Comparison of ENCODE assay signal across 18 cellular contexts in the genomic region with DNA sequence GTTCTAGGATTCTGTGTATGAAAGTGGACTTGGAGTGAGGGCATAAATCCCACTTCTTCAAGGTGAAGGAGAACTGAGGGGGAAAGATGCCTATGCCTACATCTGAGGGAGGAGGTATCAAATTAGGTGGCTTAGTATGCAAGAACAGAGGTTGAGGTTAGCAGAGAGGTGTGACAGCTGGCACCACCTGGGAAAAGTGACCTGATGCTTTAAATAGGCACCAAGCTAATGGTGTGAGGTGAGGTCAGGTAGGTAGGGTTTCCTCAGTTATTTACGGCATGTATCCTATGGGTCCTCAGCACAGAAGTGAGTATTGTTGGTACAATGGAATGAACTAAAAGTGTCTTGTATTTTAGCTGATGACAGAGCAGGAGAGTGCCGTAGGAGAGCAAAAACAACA.
DNase-seq lines count a peak whose midpoint lies in the region; ATAC-seq and TF ChIP-seq lines count a peak whose summit lies in the region.
"Had no signal": no experiment of that assay in that cellular context is flagged by ENCODE, and none has a peak within 500 bp of the region (broad histone marks: within the 10 kb centered on the region; RNA-seq: fewer than 3 reads in every experiment).

No MANE protein-coding gene starts in this region.

- DNase-seq in glutamatergic neuron (no peak), nephron progenitor cell (no peak), psoas muscle (no peak), cerebellum (ENCODE audit: low spot score) (no peak), neuronal stem cell (ENCODE audit: low spot score) (no peak), GM13976 (ENCODE audit: low spot score) (no peak)
- DNase-seq: AML-193; Caco-2; Calu3; CD4-positive, alpha-beta T cell; CD8-positive, alpha-beta T cell; DMS79 treated with DMSO at 0.1 percent for 48 hours; GF-D8 had no signal

- peaks cover 4% of the 10 kb centered on the region for H3K27me3 Mint-ChIP-seq in glutamatergic neuron (ENCODE audit: unreplicated experiment)
- H3K27me3 Mint-ChIP-seq in nephron progenitor cell (ENCODE audit: low read depth, poor library complexity) = peaks cover 6% of the 10 kb centered on the region

- H3K4me2 ChIP-seq in BLaER1 = peak overlapping the region; percentile 72
- H3K4me2 ChIP-seq in neuronal stem cell (ENCODE audit: insufficient read depth, low read length, poor library complexity, severe bottlenecking) = no peak overlapping the region
- H3K4me2 ChIP-seq: A549 had no signal

- H3K9ac ChIP-seq in BLaER1 (no peak overlapping the region), neuronal stem cell (ENCODE audit: low read depth, low read length, poor library complexity) (no peak overlapping the region)

- H3K27ac Mint-ChIP-seq in glutamatergic neuron (ENCODE audit: unreplicated experiment) (peak overlapping the region; percentile 36), nephron progenitor cell (peak overlapping the region; percentile 13)
- H3K27ac Mint-ChIP-seq: B cell; CD4-positive, alpha-beta T cell; CD8-positive, alpha-beta T cell had no signal

- H2BK15ac ChIP-seq in neuronal stem cell (ENCODE audit: low read length) = no peak overlapping the region

- H3K27ac ChIP-seq in BLaER1 (peak overlapping the region; percentile 36; the same call in 1 of the 2 replicates), psoas muscle (peak overlapping the region; percentile 21), neuronal stem cell (replicated peaks; ENCODE audit: low read length) (no peak overlapping the region)
- H3K27ac ChIP-seq: 22Rv1, A549, C4-2B had no signal

- H4K20me1 ChIP-seq in BLaER1 = no peaks in the 10 kb centered on the region

- H3K9me3 Mint-ChIP-seq in glutamatergic neuron (ENCODE audit: unreplicated experiment) (peaks cover 1% of the 10 kb centered on the region), nephron progenitor cell (peaks cover 33% of the 10 kb centered on the region)
- H3K9me3 Mint-ChIP-seq: CD4-positive, alpha-beta T cell had no signal

- no peak overlapping the region for H2AK5ac ChIP-seq in neuronal stem cell (ENCODE audit: low read depth, low read length)

- H3K23ac ChIP-seq in neuronal stem cell (ENCODE audit: low read depth, low read length, poor library complexity) = no peak overlapping the region

- H3K4me3 ChIP-seq in BLaER1 (no peak overlapping the region), psoas muscle (no peak overlapping the region), neuronal stem cell (ENCODE audit: low read length in 2 of 2) (no peak overlapping the region)
- H3K4me3 ChIP-seq: A549 had no signal

- peaks cover 4% of the 10 kb centered on the region for H3K9me3 ChIP-seq in BLaER1
- H3K9me3 ChIP-seq in psoas muscle = no peaks in the 10 kb centered on the region
- H3K9me3 ChIP-seq in neuronal stem cell (replicated peaks in 1 of 2; ENCODE audit: control insufficient read depth in 2 of 2, insufficient read depth in 1 of 2, low read depth in 1 of 2, low read length in 2 of 2) = peaks cover 0 to 13% of the 10 kb centered on the region in 2 donors
- H3K9me3 ChIP-seq: A549, Caco-2 had no signal

- H3K79me1 ChIP-seq in neuronal stem cell (ENCODE audit: low read depth, low read length) = no peaks in the 10 kb centered on the region

- no peak overlapping the region for H2AFZ ChIP-seq in neuronal stem cell (ENCODE audit: low read length)

- peak in 3 of 4 donors; percentile 49 to 73 (median 52) for ATAC-seq in psoas muscle
- ATAC-seq: A549; CD8-positive, alpha-beta T cell had no signal

- H3K36me3 Mint-ChIP-seq in glutamatergic neuron (ENCODE audit: unreplicated experiment) = peaks cover 4% of the 10 kb centered on the region
- peaks cover 29% of the 10 kb centered on the region for H3K36me3 Mint-ChIP-seq in nephron progenitor cell (ENCODE audit: low read depth)
- H3K36me3 Mint-ChIP-seq: CD8-positive, alpha-beta T cell had no signal

- no peak overlapping the region for H2BK5ac ChIP-seq in neuronal stem cell (ENCODE audit: low read length)

- TF ChIP-seq CTCF in glutamatergic neuron (IDR thresholded peaks at IDR 0.05; ENCODE audit: partially characterized antibody, unreplicated experiment) = no peak
- no peak for TF ChIP-seq CTCF in nephron progenitor cell (IDR thresholded peaks at IDR 0.05)
- no peak for TF ChIP-seq CTCF in psoas muscle (IDR thresholded peaks at IDR 0.05)
- TF ChIP-seq CTCF in GM13976 (IDR thresholded peaks at IDR 0.05; ENCODE audit: borderline replicate concordance, control extremely low read depth, extremely low read depth, insufficient read depth, missing control alignments) = no peak

- H3K4ac ChIP-seq in neuronal stem cell (ENCODE audit: low read length) = no peak overlapping the region

- H3K4me1 ChIP-seq in BLaER1 (peaks cover 53% of the 10 kb centered on the region), psoas muscle (peaks cover 5% of the 10 kb centered on the region), neuronal stem cell (ENCODE audit: control insufficient read depth in 2 of 2, insufficient read depth in 1 of 2, low read depth in 1 of 2, low read length in 2 of 2) (peaks cover 0 to 8% of the 10 kb centered on the region in 2 donors)
- H3K4me1 ChIP-seq: A549, Caco-2 had no signal

- H3K14ac ChIP-seq in neuronal stem cell (ENCODE audit: low read length) = no peak overlapping the region

- H2BK12ac ChIP-seq in neuronal stem cell (ENCODE audit: low read length) = no peak overlapping the region

- no peak overlapping the region for H3K18ac ChIP-seq in neuronal stem cell (ENCODE audit: low read length)

- 45 to 73% (median 53%) methylated on average over 2 of the region's 2 CpGs for WGBS in psoas muscle, 3 donors
- no CpG with 5 or more reads among the region's 2 CpGs for WGBS in neuronal stem cell (ENCODE audit: extremely low coverage in 2 of 2, insufficient read length in 2 of 2, insufficient replicate concordance in 1 of 2), 2 donors

- intact Hi-C loops in psoas muscle (cut with DNase I) = no loop called here

- H4K8ac ChIP-seq in neuronal stem cell (ENCODE audit: low read depth, low read length) = no peak overlapping the region

- H2BK120ac ChIP-seq in neuronal stem cell (ENCODE audit: low read depth, low read length) = no peak overlapping the region

- in situ Hi-C loops in GM13976 (cut with MboI; ENCODE audit: low sequenced_read_pairs, unreplicated experiment) = no loop called here

- H3K27me3 ChIP-seq in BLaER1 (no peaks in the 10 kb centered on the region), psoas muscle (ENCODE audit: insufficient read depth in 3 of 3, low read length in 2 of 3) (no peaks in the 10 kb centered on the region), neuronal stem cell (ENCODE audit: control insufficient read depth in 3 of 3, insufficient read depth in 3 of 3, low read depth in 1 of 3, low read length in 3 of 3) (no peaks in the 10 kb centered on the region)

- no peak overlapping the region for H4K91ac ChIP-seq in neuronal stem cell (ENCODE audit: low read depth, low read length, poor library complexity)

- H3K4me3 Mint-ChIP-seq in glutamatergic neuron (ENCODE audit: unreplicated experiment) = no peak overlapping the region
- peak overlapping the region; percentile 21 for H3K4me3 Mint-ChIP-seq in nephron progenitor cell
- H3K4me3 Mint-ChIP-seq: B cell; CD4-positive, alpha-beta T cell; CD8-positive, alpha-beta T cell had no signal

- H3K4me1 Mint-ChIP-seq in glutamatergic neuron (ENCODE audit: low read depth, unreplicated experiment) = peaks cover 7% of the 10 kb centered on the region
- peaks cover 64% of the 10 kb centered on the region for H3K4me1 Mint-ChIP-seq in nephron progenitor cell
- H3K4me1 Mint-ChIP-seq: B cell had no signal

- H3K36me3 ChIP-seq in BLaER1 (no peaks in the 10 kb centered on the region), psoas muscle (ENCODE audit: insufficient read depth in 1 of 2, low read depth in 1 of 2) (no peaks in the 10 kb centered on the region), neuronal stem cell (replicated peaks in 1 of 2; ENCODE audit: control insufficient read depth in 2 of 2, insufficient read depth in 2 of 2, low read length in 2 of 2) (no peaks in the 10 kb centered on the region)
